In the genomic region with DNA sequence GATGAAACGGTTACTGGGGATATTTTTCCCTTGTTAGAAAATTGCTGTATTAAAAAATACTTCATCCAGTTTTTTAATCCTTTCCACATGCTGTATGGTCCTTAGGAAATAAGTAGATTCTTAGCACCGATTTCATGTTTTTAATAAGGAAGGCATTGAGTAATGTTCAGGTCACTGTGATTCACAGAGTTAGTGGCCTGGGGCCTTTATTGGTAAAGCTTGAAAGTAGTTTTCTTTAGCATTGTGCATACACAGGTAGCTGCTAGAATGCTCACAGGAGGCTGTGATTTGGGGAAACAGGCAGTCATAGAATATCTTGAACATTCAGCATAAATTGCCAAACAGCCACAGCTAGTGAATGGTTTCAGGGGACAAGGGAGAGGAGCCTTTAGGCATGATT, we compare ENCODE assay signal across 14 cellular contexts.
DNase-seq lines count a peak whose midpoint lies in the region; ATAC-seq and TF ChIP-seq lines count a peak whose summit lies in the region.
"Had no signal": no experiment of that assay in that cellular context is flagged by ENCODE, and none has a peak within 500 bp of the region (broad histone marks: within the 10 kb centered on the region; RNA-seq: fewer than 3 reads in every experiment).

No MANE protein-coding gene starts in this region.

- H3K9me3 Mint-ChIP-seq in activated T-cell treated with anti-CD3 and anti-CD28 coated beads, Interleukin-2, amount 50 U/mL, for 72 hours: no peaks in the 10 kb centered on the region
- H3K9me3 Mint-ChIP-seq in immature natural killer cell: no peaks in the 10 kb centered on the region
- H3K9me3 Mint-ChIP-seq: nephron had no signal

- peaks cover 11 to 43% of the 10 kb centered on the region in 2 donors for H3K36me3 Mint-ChIP-seq in activated T-cell treated with anti-CD3 and anti-CD28 coated beads, Interleukin-2, amount 50 U/mL, for 72 hours (ENCODE audit: insufficient read depth in 2 of 2)
- H3K36me3 Mint-ChIP-seq in immature natural killer cell: peaks cover 10 to 35% (median 18%) of the 10 kb centered on the region in 3 donors

- no peaks in the 10 kb centered on the region for H3K27me3 ChIP-seq in adipocyte (replicated peaks; ENCODE audit: control insufficient read depth, insufficient read depth, low read length)
- no peaks in the 10 kb centered on the region for H3K27me3 ChIP-seq in upper lobe of left lung
- H3K27me3 ChIP-seq: SJCRH30, tibial artery had no signal

- H3K4me3 ChIP-seq in adipocyte (ENCODE audit: low read length) (peak overlapping the region; percentile 55), upper lobe of left lung (no peak overlapping the region)
- H3K4me3 ChIP-seq: SJCRH30, tibial artery had no signal

- H3K4me1 Mint-ChIP-seq in activated T-cell treated with anti-CD3 and anti-CD28 coated beads, Interleukin-2, amount 50 U/mL, for 72 hours (ENCODE audit: low read depth): peaks cover 73% of the 10 kb centered on the region
- H3K4me1 Mint-ChIP-seq in immature natural killer cell: peaks cover 45 to 82% of the 10 kb centered on the region in 2 donors

- 55 to 67% methylated on average over 2 of the region's 2 CpGs for WGBS in upper lobe of left lung, 2 donors

- peak overlapping the region; percentile 78 for H3K9ac ChIP-seq in adipocyte (ENCODE audit: low read length)

- TF ChIP-seq EP300 in upper lobe of left lung (IDR thresholded peaks at IDR 0.05): no peak

- DNase-seq in activated T-cell treated with anti-CD3 and anti-CD28 coated beads, Interleukin-2, amount 50 U/mL, for 72 hours: no peak
- no peak for DNase-seq in activated T-cell treated with anti-CD3 and anti-CD28 coated beads, Interleukin-2, amount 50 U/mL, for 1 hour
- DNase-seq in adipocyte (ENCODE audit: low read depth) (peak; percentile 85), immature natural killer cell (no peak), upper lobe of left lung (no peak), kidney glomerular epithelial cell (lab: John Stamatoyannopoulos, UW) (no peak)
- no peak for DNase-seq in activated CD4-positive, CD25-positive, alpha-beta regulatory T cell (lab: John Stamatoyannopoulos, UW)
- DNase-seq: activated CD4-positive, alpha-beta T cell treated with anti-CD3 and anti-CD28 coated beads, Interleukin-2, amount 50 U/mL, for 48 hours; NCI-H2107; SJCRH30; stimulated activated CD4-positive, alpha-beta T cell treated with anti-CD3 and anti-CD28 coated beads, Interleukin-4, amount 100 ng/mL, for 1 hour; tibial artery had no signal

- no peak for TF ChIP-seq POLR2A in upper lobe of left lung (IDR thresholded peaks at IDR 0.05)

- H3K27ac ChIP-seq in upper lobe of left lung: peak overlapping the region in 3 of 4 donors; percentile 7 to 21 (median 18)
- H3K27ac ChIP-seq: SJCRH30 had no signal

- ATAC-seq in activated T-cell treated with anti-CD3 and anti-CD28 coated beads, Interleukin-2, amount 50 U/mL, for 72 hours (replicated peaks in 1 of 2): peak in 1 of 2 donors; percentile 28
- ATAC-seq in upper lobe of left lung (ENCODE audit: low FRiP score in 2 of 2) (no peak), GM19328 (IDR thresholded peaks at IDR 0.05; ENCODE audit: unreplicated experiment) (no peak)

- peak overlapping the region in 1 of 2 donors; percentile 63 for H3K4me3 Mint-ChIP-seq in activated T-cell treated with anti-CD3 and anti-CD28 coated beads, Interleukin-2, amount 50 U/mL, for 72 hours
- H3K4me3 Mint-ChIP-seq in immature natural killer cell: no peak overlapping the region
- H3K4me3 Mint-ChIP-seq: nephron had no signal

- peak overlapping the region; percentile 78 for H3K27ac Mint-ChIP-seq in activated T-cell treated with anti-CD3 and anti-CD28 coated beads, Interleukin-2, amount 50 U/mL, for 72 hours
- peak overlapping the region in 5 of 6 donors; percentile 7 to 82 (median 25) for H3K27ac Mint-ChIP-seq in immature natural killer cell

- H3K4me1 ChIP-seq in adipocyte (ENCODE audit: control insufficient read depth, insufficient read depth, low read length) (peaks cover 36% of the 10 kb centered on the region), upper lobe of left lung (peaks cover 14 to 23% (median 17%) of the 10 kb centered on the region in 4 donors)
- H3K4me1 ChIP-seq: SJCRH30 had no signal

- H3K36me3 ChIP-seq in adipocyte (ENCODE audit: control insufficient read depth, insufficient read depth, low read length, severe bottlenecking) (peaks cover 38% of the 10 kb centered on the region), upper lobe of left lung (peaks cover 0 to 45% (median 23%) of the 10 kb centered on the region in 4 donors)

- TF ChIP-seq CTCF in upper lobe of left lung (IDR thresholded peaks at IDR 0.05): no peak

- H3K9me3 ChIP-seq in adipocyte (ENCODE audit: control insufficient read depth, low read length) (no peaks in the 10 kb centered on the region), upper lobe of left lung (no peaks in the 10 kb centered on the region)
- H3K9me3 ChIP-seq: SJCRH30, tibial artery had no signal

- H3K27me3 Mint-ChIP-seq in activated T-cell treated with anti-CD3 and anti-CD28 coated beads, Interleukin-2, amount 50 U/mL, for 72 hours (ENCODE audit: low read depth): no peaks in the 10 kb centered on the region
- peaks cover 0 to 4% (median 3%) of the 10 kb centered on the region in 3 donors for H3K27me3 Mint-ChIP-seq in immature natural killer cell (ENCODE audit: low read depth in 3 of 3)
